20 cellular contexts compared by ENCODE assay signal in genomic region chr1:244054924-244055263, GRCh38. TPM values are rescaled to one million over a fixed set of nuclear protein-coding genes. Genes with fewer than 3 reads are reported as not detected.
DNase-seq lines count a peak whose midpoint lies in the region; ATAC-seq and TF ChIP-seq lines count a peak whose summit lies in the region.
"Had no signal": no experiment of that assay in that cellular context is flagged by ENCODE, and none has a peak within 500 bp of the region (broad histone marks: within the 10 kb centered on the region; RNA-seq: fewer than 3 reads in every experiment).

No MANE protein-coding gene starts in this region.

- H3K27ac ChIP-seq in cingulate gyrus (ENCODE audit: low read depth, low read length) (peak overlapping the region; percentile 91), ascending aorta (no peak overlapping the region)
- H3K27ac ChIP-seq: colonic mucosa, SK-N-MC, upper lobe of left lung had no signal

- no peak overlapping the region for H3K4me3 ChIP-seq in ascending aorta
- H3K4me3 ChIP-seq: colonic mucosa, SK-N-MC, upper lobe of left lung had no signal

- no peaks in the 10 kb centered on the region for H3K27me3 ChIP-seq in ascending aorta
- H3K27me3 ChIP-seq: BE2C, colonic mucosa, upper lobe of left lung had no signal

- TF ChIP-seq CTCF in ascending aorta (IDR thresholded peaks at IDR 0.05) = no peak

- peaks cover 7% of the 10 kb centered on the region for H3K36me3 Mint-ChIP-seq in activated CD4-positive, alpha-beta T cell treated with anti-CD3 and anti-CD28 coated beads, Interleukin-2, amount 10 ng/mL, durations not matched to agents 24 days and 14 days (ENCODE audit: low read depth)
- H3K36me3 Mint-ChIP-seq in activated CD8-positive, alpha-beta T cell treated with anti-CD3 and anti-CD28 coated beads, Interleukin-2, amount 10 ng/mL, durations not matched to agents 7 days and 5 days (ENCODE audit: low read depth) = peaks cover 18% of the 10 kb centered on the region

- POLR2A ChIA-PET in activated CD8-positive, alpha-beta T cell treated with anti-CD3 and anti-CD28 coated beads, Interleukin-2, amount 10 ng/mL, durations not matched to agents 7 days and 5 days (lab: Charles Lee) = interaction anchor here (1.2 kb wide), 1 partner anchor 20 kb away, joined by 3 read pairs; no protein-coding TSS in a partner anchor

- no peaks in the 10 kb centered on the region for H3K9me3 ChIP-seq in ascending aorta
- H3K9me3 ChIP-seq: BE2C, colonic mucosa, upper lobe of left lung had no signal

- peaks cover 6 to 15% of the 10 kb centered on the region in 2 donors for H3K36me3 ChIP-seq in ascending aorta

- no peak overlapping the region for H3K4me3 Mint-ChIP-seq in activated CD4-positive, alpha-beta T cell treated with anti-CD3 and anti-CD28 coated beads, Interleukin-2, amount 10 ng/mL, durations not matched to agents 24 days and 14 days
- no peak overlapping the region for H3K4me3 Mint-ChIP-seq in activated CD8-positive, alpha-beta T cell treated with anti-CD3 and anti-CD28 coated beads, Interleukin-2, amount 10 ng/mL, durations not matched to agents 7 days and 5 days
- H3K4me3 Mint-ChIP-seq: activated CD4-positive, alpha-beta T cell treated with anti-CD3 and anti-CD28 coated beads, Interleukin-2, amount 10 ng/mL, durations not matched to agents 7 days and 5 days; memory B cell had no signal

- peak; percentile 53 for DNase-seq in activated CD4-positive, alpha-beta T cell treated with anti-CD3 and anti-CD28 coated beads, Interleukin-2, amount 10 ng/mL, durations not matched to agents 24 days and 14 days
- no peak for DNase-seq in activated CD4-positive, alpha-beta T cell treated with anti-CD3 and anti-CD28 coated beads, Interleukin-2, amount 50 U/mL, for 4 hours
- peak; percentile 73 for DNase-seq in activated CD8-positive, alpha-beta T cell treated with anti-CD3 and anti-CD28 coated beads, Interleukin-2, amount 10 ng/mL, durations not matched to agents 7 days and 5 days
- DNase-seq in stimulated activated naive CD8-positive, alpha-beta T cell treated with anti-CD3 and anti-CD28 coated beads, Interleukin-15, Interleukin-2, amounts not matched to agents 100 U/mL and 50 U/mL, for 24 hours = peak; percentile 24
- no peak for DNase-seq in DMS53 treated with DMSO at 0.1 percent for 48 hours (lab: John Stamatoyannopoulos, UW; ENCODE audit: unreplicated experiment)
- DNase-seq in AG08395 (ENCODE audit: low spot score) = no peak
- DNase-seq in ascending aorta (ENCODE audit: low spot score in 2 of 2) = no peak
- DNase-seq: activated CD4-positive, alpha-beta T cell treated with anti-CD3 and anti-CD28 coated beads, Interleukin-2, amount 10 ng/mL, durations not matched to agents 7 days and 5 days; activated naive CD4-positive, alpha-beta T cell treated with anti-CD3 and anti-CD28 coated beads, Interleukin-2, amount 50 U/mL, for 16 hours; colonic mucosa; H7; NCI-H1048; NCI-H1930; NCI-H345; stimulated activated CD4-positive, alpha-beta T cell treated with anti-CD3 and anti-CD28 coated beads, Interleukin-4, amount 100 ng/mL, for 1 hour had no signal

- H3K27me3 Mint-ChIP-seq in activated CD4-positive, alpha-beta T cell treated with anti-CD3 and anti-CD28 coated beads, Interleukin-2, amount 10 ng/mL, durations not matched to agents 24 days and 14 days = peaks cover 18% of the 10 kb centered on the region
- peaks cover 11% of the 10 kb centered on the region for H3K27me3 Mint-ChIP-seq in activated CD8-positive, alpha-beta T cell treated with anti-CD3 and anti-CD28 coated beads, Interleukin-2, amount 10 ng/mL, durations not matched to agents 7 days and 5 days (ENCODE audit: low read depth)
- H3K27me3 Mint-ChIP-seq: memory B cell had no signal

- CTCF ChIA-PET in activated CD8-positive, alpha-beta T cell treated with anti-CD3 and anti-CD28 coated beads, Interleukin-2, amount 10 ng/mL, durations not matched to agents 7 days and 5 days (lab: Charles Lee) = interaction anchor here (1.3 to 1.6 kb wide), 3 partner anchors 8 to 711 kb away, joined by 5 read pairs; no protein-coding TSS in a partner anchor

- peaks cover 19% of the 10 kb centered on the region for H3K4me1 Mint-ChIP-seq in activated CD4-positive, alpha-beta T cell treated with anti-CD3 and anti-CD28 coated beads, Interleukin-2, amount 10 ng/mL, durations not matched to agents 24 days and 14 days
- peaks cover 17% of the 10 kb centered on the region for H3K4me1 Mint-ChIP-seq in activated CD8-positive, alpha-beta T cell treated with anti-CD3 and anti-CD28 coated beads, Interleukin-2, amount 10 ng/mL, durations not matched to agents 7 days and 5 days (ENCODE audit: low read depth)

- no peak overlapping the region for H3K27ac Mint-ChIP-seq in activated CD4-positive, alpha-beta T cell treated with anti-CD3 and anti-CD28 coated beads, Interleukin-2, amount 10 ng/mL, durations not matched to agents 24 days and 14 days
- H3K27ac Mint-ChIP-seq in activated CD8-positive, alpha-beta T cell treated with anti-CD3 and anti-CD28 coated beads, Interleukin-2, amount 10 ng/mL, durations not matched to agents 7 days and 5 days = no peak overlapping the region
- H3K27ac Mint-ChIP-seq: activated CD4-positive, alpha-beta T cell treated with anti-CD3 and anti-CD28 coated beads, Interleukin-2, amount 10 ng/mL, durations not matched to agents 7 days and 5 days; memory B cell had no signal

- ATAC-seq in activated CD8-positive, alpha-beta T cell treated with anti-CD3 and anti-CD28 coated beads, Interleukin-2, amount 10 ng/mL, durations not matched to agents 7 days and 5 days = peak; percentile 67
- peak; percentile 37 for ATAC-seq in stimulated activated naive CD8-positive, alpha-beta T cell treated with anti-CD3 and anti-CD28 coated beads, Interleukin-15, Interleukin-2, amounts not matched to agents 100 U/mL and 50 U/mL, for 24 hours

- intact Hi-C loops in activated CD4-positive, alpha-beta T cell treated with anti-CD3 and anti-CD28 coated beads, Interleukin-2, amount 10 ng/mL, durations not matched to agents 24 days and 14 days (cut with micrococcal nuclease) = no loop called here
- intact Hi-C loops in ascending aorta (cut with DNase I) = no loop called here

- H3K9me3 Mint-ChIP-seq in activated CD4-positive, alpha-beta T cell treated with anti-CD3 and anti-CD28 coated beads, Interleukin-2, amount 10 ng/mL, durations not matched to agents 24 days and 14 days = no peaks in the 10 kb centered on the region
- H3K9me3 Mint-ChIP-seq in activated CD8-positive, alpha-beta T cell treated with anti-CD3 and anti-CD28 coated beads, Interleukin-2, amount 10 ng/mL, durations not matched to agents 7 days and 5 days (ENCODE audit: insufficient read depth) = no peaks in the 10 kb centered on the region
- H3K9me3 Mint-ChIP-seq: activated CD4-positive, alpha-beta T cell treated with anti-CD3 and anti-CD28 coated beads, Interleukin-2, amount 10 ng/mL, durations not matched to agents 7 days and 5 days; memory B cell had no signal

- peaks cover 0 to 17% of the 10 kb centered on the region in 2 donors for H3K4me1 ChIP-seq in ascending aorta
- H3K4me1 ChIP-seq: colonic mucosa had no signal

RNA-seq across cellular contexts. Expression of gene ZBTB18, which starts 3.8 kb away (rescaled TPM):
- total RNA-seq in activated CD4-positive, alpha-beta T cell treated with anti-CD3 and anti-CD28 coated beads, Interleukin-2, amount 10 ng/mL, durations not matched to agents 24 days and 14 days = 5.5 TPM in 2 replicates
- 10 to 100 TPM; 11.0 to 11.7 TPM for total RNA-seq in activated CD8-positive, alpha-beta T cell treated with anti-CD3 and anti-CD28 coated beads, Interleukin-2, amount 10 ng/mL, durations not matched to agents 7 days and 5 days
- 7.1 TPM for total RNA-seq in ascending aorta

Comparison
In these comparisons a context has a peak if more than half of its experiments do, and no peak if none do; other contexts are left out.
1. DNase-seq: peak in activated CD4-positive, alpha-beta T cell treated with anti-CD3 and anti-CD28 coated beads, Interleukin-2, amount 10 ng/mL, durations not matched to agents 24 days and 14 days (single experiment), activated CD8-positive, alpha-beta T cell treated with anti-CD3 and anti-CD28 coated beads, Interleukin-2, amount 10 ng/mL, durations not matched to agents 7 days and 5 days (single experiment) and stimulated activated naive CD8-positive, alpha-beta T cell treated with anti-CD3 and anti-CD28 coated beads, Interleukin-15, Interleukin-2, amounts not matched to agents 100 U/mL and 50 U/mL, for 24 hours (single experiment); none in activated CD4-positive, alpha-beta T cell treated with anti-CD3 and anti-CD28 coated beads, Interleukin-2, amount 50 U/mL, for 4 hours (0 of 2), DMS53 treated with DMSO at 0.1 percent for 48 hours (single experiment), AG08395 (single experiment) and ascending aorta (0 of 2).